In genomic region chr1:42170779-42171621, GRCh38 we compare ENCODE assay signal across 18 cellular contexts. TPM values are rescaled to one million over a fixed set of nuclear protein-coding genes. Genes with fewer than 3 reads are reported as not detected.
DNase-seq lines count a peak whose midpoint lies in the region; ATAC-seq and TF ChIP-seq lines count a peak whose summit lies in the region.
"Had no signal": no experiment of that assay in that cellular context is flagged by ENCODE, and none has a peak within 500 bp of the region (broad histone marks: within the 10 kb centered on the region; RNA-seq: fewer than 3 reads in every experiment).

No MANE protein-coding gene starts in this region.

- peak overlapping the region; percentile 81 for H3K27ac Mint-ChIP-seq in type B pancreatic cell
- H3K27ac Mint-ChIP-seq: memory B cell; stimulated activated naive CD8-positive, alpha-beta T cell treated with anti-CD3 and anti-CD28 coated beads, Interleukin-15, Interleukin-2, amounts not matched to agents 100 ng/mL and 50 ng/mL, for 24 hours had no signal

- H3K4me1 Mint-ChIP-seq in type B pancreatic cell (ENCODE audit: unreplicated experiment): peaks cover 32% of the 10 kb centered on the region
- H3K4me1 Mint-ChIP-seq: memory B cell had no signal

- H3K4me3 Mint-ChIP-seq in type B pancreatic cell: no peak overlapping the region
- H3K4me3 Mint-ChIP-seq: memory B cell; stimulated activated naive CD8-positive, alpha-beta T cell treated with anti-CD3 and anti-CD28 coated beads, Interleukin-15, Interleukin-2, amounts not matched to agents 100 ng/mL and 50 ng/mL, for 24 hours had no signal

- no peaks in the 10 kb centered on the region for H3K27me3 Mint-ChIP-seq in type B pancreatic cell
- H3K27me3 Mint-ChIP-seq: stimulated activated naive CD8-positive, alpha-beta T cell treated with anti-CD3 and anti-CD28 coated beads, Interleukin-15, Interleukin-2, amounts not matched to agents 100 ng/mL and 50 ng/mL, for 24 hours had no signal

- ATAC-seq in heart right ventricle (no peak), right cardiac atrium (no peak), left lung (peak; percentile 77)
- ATAC-seq: activated CD4-positive, CD25-positive, alpha-beta regulatory T cell treated with anti-CD3 and anti-CD28 coated beads, Interleukin-2, amount 50 U/mL, for 24 hours had no signal

- DNase-seq in heart right ventricle: no peak
- no peak for DNase-seq in right cardiac atrium
- DNase-seq in NCI-H69 (lab: John Stamatoyannopoulos, UW): peak; percentile 89
- DNase-seq in left lung: peak in 1 of 2 donors; percentile 74
- no peak for DNase-seq in type B pancreatic cell (ENCODE audit: extremely low spot score, unreplicated experiment)
- DNase-seq in H4 (ENCODE audit: low spot score): no peak
- no peak for DNase-seq in OCI-M1 (lab: John Stamatoyannopoulos, UW)
- no peak for DNase-seq in globus pallidus (ENCODE audit: low spot score)
- DNase-seq: activated gamma-delta T cell, dorsolateral prefrontal cortex, NCI-H510A had no signal

- H3K36me3 ChIP-seq in heart right ventricle (no peaks in the 10 kb centered on the region), left lung (no peaks in the 10 kb centered on the region)

- H3K36me3 Mint-ChIP-seq in type B pancreatic cell: no peaks in the 10 kb centered on the region
- H3K36me3 Mint-ChIP-seq: memory B cell had no signal

- no peaks in the 10 kb centered on the region for H3K9me3 Mint-ChIP-seq in type B pancreatic cell
- H3K9me3 Mint-ChIP-seq: memory B cell; stimulated activated naive CD8-positive, alpha-beta T cell treated with anti-CD3 and anti-CD28 coated beads, Interleukin-15, Interleukin-2, amounts not matched to agents 100 ng/mL and 50 ng/mL, for 24 hours had no signal

- TF ChIP-seq CTCF in heart right ventricle (IDR thresholded peaks at IDR 0.05) (no peak), left lung (IDR thresholded peaks at IDR 0.05) (no peak), type B pancreatic cell (conservative IDR thresholded peaks at IDR 0.05) (no peak)

- intact Hi-C loops in heart right ventricle (cut with DNase I): loop anchor here in 8 of 10 donors (5.0 to 10.0 kb wide), 10 partner anchors 136 to 599 kb away; partner anchors contain the start of genes FOXJ3 (in 4 of the 8) and CCDC30 (in 1 of the 8)
- intact Hi-C loops in right cardiac atrium (cut with DNase I): loop anchor here in 3 of 4 donors (10.0 kb wide), 2 partner anchors 164 to 596 kb away; partner anchors contain the start of gene FOXJ3 (in 2 of the 3)
- intact Hi-C loops in left lung (cut with DNase I): no loop called here

- no peaks in the 10 kb centered on the region for H3K27me3 ChIP-seq in heart right ventricle
- H3K27me3 ChIP-seq in right cardiac atrium (ENCODE audit: control insufficient read depth, insufficient read depth): no peaks in the 10 kb centered on the region
- no peaks in the 10 kb centered on the region for H3K27me3 ChIP-seq in left lung
- H3K27me3 ChIP-seq: dorsolateral prefrontal cortex had no signal

- WGBS in heart right ventricle, 2 donors: 66 to 70% methylated on average over 17 of the region's 17 CpGs
- 73% methylated on average over 17 of the region's 17 CpGs for WGBS in right cardiac atrium

- no peaks in the 10 kb centered on the region for H3K9me3 ChIP-seq in heart right ventricle
- no peaks in the 10 kb centered on the region for H3K9me3 ChIP-seq in right cardiac atrium (ENCODE audit: control insufficient read depth, low read length)
- H3K9me3 ChIP-seq in left lung: no peaks in the 10 kb centered on the region

- peak overlapping the region in 9 of 10 donors; percentile 78 to 91 (median 86) for H3K27ac ChIP-seq in heart right ventricle
- H3K27ac ChIP-seq in right cardiac atrium (ENCODE audit: low read length): no peak overlapping the region
- peak overlapping the region in 1 of 2 donors; percentile 58 for H3K27ac ChIP-seq in left lung
- H3K27ac ChIP-seq: dorsolateral prefrontal cortex had no signal

- H3K4me1 ChIP-seq in heart right ventricle: peaks cover 16 to 48% (median 36%) of the 10 kb centered on the region in 9 donors
- H3K4me1 ChIP-seq in right cardiac atrium (ENCODE audit: control insufficient read depth, insufficient read depth, low read length): peaks cover 19% of the 10 kb centered on the region
- peaks cover 9 to 38% of the 10 kb centered on the region in 2 donors for H3K4me1 ChIP-seq in left lung

- H3K4me3 ChIP-seq in heart right ventricle (no peak overlapping the region), right cardiac atrium (ENCODE audit: low read length) (no peak overlapping the region), left lung (no peak overlapping the region)
- H3K4me3 ChIP-seq: dorsolateral prefrontal cortex, smooth muscle cell had no signal

RNA-seq across cellular contexts. Expression of gene GUCA2A, which starts 6.5 kb away (rescaled TPM):
- total RNA-seq in heart right ventricle (not detected), right cardiac atrium (not detected), left lung (not detected), type B pancreatic cell (ENCODE audit: low replicate concordance) (2.9 and 7.4 TPM in 2 replicates)
- polyA plus RNA-seq in heart right ventricle (not detected), right cardiac atrium (not detected)
- not detected in 2 replicates for total RNA-seq in H4 (2014; rRNA removed; shearing (Covaris generic))
- total RNA-seq: dorsolateral prefrontal cortex; omental fat pad; RPMI7951; smooth muscle cell; T-helper 1 cell treated with Interleukin-12 subunit alpha and Interleukin-12 subunit beta and Interleukin-4 antibody, amounts not matched to agents 30 ng/mL and 1 ng/mL, for 36 hours had no signal
- polyA plus RNA-seq: smooth muscle cell had no signal

RNA-seq across cellular contexts. Expression of gene GUCA2B, which starts 17.8 kb away (rescaled TPM):
- total RNA-seq in heart right ventricle: under 1 TPM in 1 of 10 donors, not detected in 9; 0.44 TPM
- not detected for polyA plus RNA-seq in heart right ventricle
- total RNA-seq in right cardiac atrium: not detected
- polyA plus RNA-seq in right cardiac atrium: not detected
- total RNA-seq in left lung: not detected
- 0.69 and 0.92 TPM in 2 replicates for total RNA-seq in type B pancreatic cell (ENCODE audit: low replicate concordance)
- not detected in 2 replicates for total RNA-seq in H4 (2014; rRNA removed; shearing (Covaris generic))
- total RNA-seq: dorsolateral prefrontal cortex; omental fat pad; RPMI7951; smooth muscle cell; T-helper 1 cell treated with Interleukin-12 subunit alpha and Interleukin-12 subunit beta and Interleukin-4 antibody, amounts not matched to agents 30 ng/mL and 1 ng/mL, for 36 hours had no signal
- polyA plus RNA-seq: smooth muscle cell had no signal

Comparison
In these comparisons a context has a peak if more than half of its experiments do, and no peak if none do; other contexts are left out.
1. intact Hi-C loops: an anchor here in heart right ventricle (5.0 to 10.0 kb wide) and right cardiac atrium (10.0 kb wide); none called in left lung.